In the genomic region with DNA sequence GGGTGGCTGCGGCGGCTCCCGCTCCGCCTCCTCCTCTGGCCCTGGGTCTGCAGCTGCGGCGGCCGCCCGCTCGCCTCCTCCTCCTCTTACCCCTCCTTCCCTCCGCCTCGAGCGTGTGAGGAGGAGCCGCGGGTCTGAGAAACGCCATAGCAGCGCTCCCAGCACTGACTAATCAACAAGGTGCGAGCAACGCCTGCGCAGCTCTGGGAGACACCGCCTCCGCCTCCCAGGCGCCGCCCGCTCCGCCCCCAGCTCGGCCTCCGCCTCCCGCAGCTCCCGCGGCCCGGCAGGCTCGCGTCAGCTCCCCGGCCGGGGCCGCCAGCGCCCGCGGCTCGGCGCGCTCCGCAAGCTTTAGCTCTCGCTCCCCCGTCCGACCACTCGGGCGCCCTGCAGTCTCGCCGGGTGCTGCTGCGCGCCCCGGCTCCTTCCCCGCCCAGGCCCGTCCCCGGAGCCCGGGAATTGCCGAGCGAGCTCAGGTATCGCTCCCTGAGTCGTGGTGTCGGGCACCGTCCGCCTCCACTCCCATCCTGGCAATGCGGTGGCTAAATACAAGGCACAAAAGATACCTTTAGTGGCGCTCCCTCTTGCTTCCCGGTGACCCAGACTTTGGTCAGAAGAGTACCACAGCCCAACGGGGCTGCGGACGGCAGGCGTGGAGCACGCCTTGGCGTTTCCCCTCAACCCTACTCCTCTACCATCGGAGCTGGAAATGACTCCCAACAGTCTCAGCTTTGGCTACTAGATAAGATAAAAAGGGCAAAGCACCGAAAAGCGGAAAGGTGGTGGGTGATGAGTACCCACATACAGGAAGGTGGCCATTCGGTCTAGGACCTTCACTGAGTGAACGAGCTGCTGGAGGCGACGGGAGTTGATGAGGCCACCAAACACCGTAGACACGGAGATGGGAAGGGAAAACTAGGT, we compare ENCODE assay signal across 1 cellular context.
TF ChIP-seq lines count a peak whose summit lies in the region.

Gene GAREM1, minus strand, starts transcription at position 170 of the 921 bp plus-strand sequence. CDS start 454 bp downstream, outside the sequence.

TF ChIP-seq in HEK293, 187 proteins besides CTCF, POLR2A, EP300 and RAD21 (continued from another document):
- TF ChIP-seq, protein P1, sequence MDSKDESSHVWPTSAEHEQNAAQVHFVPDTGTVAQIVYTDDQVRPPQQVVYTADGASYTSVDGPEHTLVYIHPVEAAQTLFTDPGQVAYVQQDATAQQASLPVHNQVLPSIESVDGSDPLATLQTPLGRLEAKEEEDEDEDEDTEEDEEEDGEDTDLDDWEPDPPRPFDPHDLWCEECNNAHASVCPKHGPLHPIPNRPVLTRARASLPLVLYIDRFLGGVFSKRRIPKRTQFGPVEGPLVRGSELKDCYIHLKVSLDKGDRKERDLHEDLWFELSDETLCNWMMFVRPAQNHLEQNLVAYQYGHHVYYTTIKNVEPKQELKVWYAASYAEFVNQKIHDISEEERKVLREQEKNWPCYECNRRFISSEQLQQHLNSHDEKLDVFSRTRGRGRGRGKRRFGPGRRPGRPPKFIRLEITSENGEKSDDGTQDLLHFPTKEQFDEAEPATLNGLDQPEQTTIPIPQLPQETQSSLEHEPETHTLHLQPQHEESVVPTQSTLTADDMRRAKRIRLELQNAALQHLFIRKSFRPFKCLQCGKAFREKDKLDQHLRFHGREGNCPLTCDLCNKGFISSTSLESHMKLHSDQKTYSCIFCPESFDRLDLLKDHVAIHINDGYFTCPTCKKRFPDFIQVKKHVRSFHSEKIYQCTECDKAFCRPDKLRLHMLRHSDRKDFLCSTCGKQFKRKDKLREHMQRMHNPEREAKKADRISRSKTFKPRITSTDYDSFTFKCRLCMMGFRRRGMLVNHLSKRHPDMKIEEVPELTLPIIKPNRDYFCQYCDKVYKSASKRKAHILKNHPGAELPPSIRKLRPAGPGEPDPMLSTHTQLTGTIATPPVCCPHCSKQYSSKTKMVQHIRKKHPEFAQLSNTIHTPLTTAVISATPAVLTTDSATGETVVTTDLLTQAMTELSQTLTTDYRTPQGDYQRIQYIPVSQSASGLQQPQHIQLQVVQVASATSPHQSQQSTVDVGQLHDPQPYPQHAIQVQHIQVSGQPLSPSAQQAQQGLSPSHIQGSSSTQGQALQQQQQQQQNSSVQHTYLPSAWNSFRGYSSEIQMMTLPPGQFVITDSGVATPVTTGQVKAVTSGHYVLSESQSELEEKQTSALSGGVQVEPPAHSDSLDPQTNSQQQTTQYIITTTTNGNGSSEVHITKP (tag by site-specific recombination; IDR thresholded peaks at IDR 0.05), result no peak
